Comparison of ENCODE assay signal across 7 cellular contexts in the genomic region with DNA sequence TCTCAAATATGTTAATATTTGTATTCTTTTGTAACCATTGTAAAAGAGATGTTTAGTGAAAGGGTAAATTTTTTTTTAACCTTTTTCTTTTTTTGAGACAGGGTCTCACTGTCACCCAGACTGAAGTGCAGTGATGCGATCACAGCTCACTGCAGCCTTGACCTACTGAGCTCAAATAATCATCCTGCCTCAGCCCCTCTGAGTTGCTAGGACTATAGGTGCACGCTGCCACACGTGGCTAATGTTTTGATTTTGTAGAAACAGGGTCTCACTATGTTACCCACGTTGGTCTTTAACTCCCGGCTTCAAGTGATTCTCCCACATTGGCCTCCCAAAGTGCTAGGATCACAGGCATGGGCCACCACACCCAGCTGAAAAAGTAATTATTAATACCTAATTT.
"Had no signal": no experiment of that assay in that cellular context is flagged by ENCODE, and none has a peak within 500 bp of the region (broad histone marks: within the 10 kb centered on the region; RNA-seq: fewer than 3 reads in every experiment).

No MANE protein-coding gene starts in this region.

- ATAC-seq: K562 had no signal

- H3K27ac ChIP-seq: HL-60, KMS-11 had no signal

- H3K9ac ChIP-seq: KMS-11 had no signal

- DNase-seq: IMR-90, KBM-7, KG1 had no signal

- H3K4me3 ChIP-seq: K562 had no signal

- H3K4me2 ChIP-seq: KMS-11 had no signal

- FAIRE-seq: HTR-8/SVneo, K562 had no signal
